8 cellular contexts compared by ENCODE assay signal in the genomic region with DNA sequence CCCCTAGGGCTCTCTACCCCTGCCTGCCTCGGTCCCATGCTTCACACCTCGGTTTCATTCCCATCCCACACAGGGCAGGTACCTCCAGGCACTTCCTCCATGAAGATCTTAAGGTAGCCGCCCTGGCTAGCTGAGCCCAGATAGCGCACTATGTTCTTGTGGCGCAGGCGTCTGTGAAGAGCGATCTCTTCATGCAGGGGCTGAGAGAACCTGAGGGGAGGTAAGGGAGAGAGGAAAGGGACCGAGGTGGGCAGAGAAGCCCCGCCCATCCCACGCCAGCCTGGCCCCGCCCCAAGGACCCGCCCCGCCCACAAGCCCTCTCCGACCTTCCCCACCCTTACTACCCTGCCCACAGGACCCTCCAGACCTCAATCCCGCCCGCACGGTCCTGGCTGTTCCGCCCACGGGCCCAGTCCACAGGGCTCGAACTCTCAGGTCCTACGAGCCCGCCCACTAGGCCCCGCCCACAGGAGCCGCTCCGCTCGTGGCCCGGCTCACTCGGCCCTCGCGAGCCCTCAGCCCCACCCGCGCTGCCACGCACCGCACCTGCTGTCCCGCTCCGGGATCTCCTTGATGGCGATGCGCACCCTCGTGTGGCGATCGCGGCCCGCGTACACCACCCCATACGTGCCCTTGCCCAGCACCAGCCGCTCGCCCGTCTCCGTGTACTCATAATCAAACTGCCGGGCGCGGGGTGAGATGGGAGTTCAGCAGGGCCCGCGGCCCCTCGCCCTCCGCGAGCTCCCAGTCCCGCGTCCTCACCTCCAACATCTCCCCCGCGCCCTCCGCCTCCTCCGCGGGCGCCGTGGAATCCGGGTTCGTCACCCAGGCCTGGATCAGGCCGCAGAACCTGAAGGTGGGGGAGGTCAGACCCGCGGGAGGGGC. TPM values are rescaled to one million over a fixed set of nuclear protein-coding genes. Genes with fewer than 3 reads are reported as not detected.
DNase-seq lines count a peak whose midpoint lies in the region; ATAC-seq, FAIRE-seq and TF ChIP-seq lines count a peak whose summit lies in the region.
"Had no signal": no experiment of that assay in that cellular context is flagged by ENCODE, and none has a peak within 500 bp of the region (broad histone marks: within the 10 kb centered on the region; RNA-seq: fewer than 3 reads in every experiment).

No MANE protein-coding gene starts in this region.

- peak overlapping the region; percentile 65 for H3K4me3 Mint-ChIP-seq in progenitor cell of endocrine pancreas (ENCODE audit: low read depth)

- H3K27me3 ChIP-seq in HUES64 (ENCODE audit: insufficient read depth, low read length) (peaks cover 47% of the 10 kb centered on the region), K562 (ENCODE audit: control insufficient read depth in 2 of 2, insufficient read depth in 2 of 2, low read length in 2 of 2) (no peaks in the 10 kb centered on the region)
- H3K27me3 ChIP-seq: body of pancreas had no signal

- H3K9me1 ChIP-seq in K562 (ENCODE audit: control insufficient read depth, insufficient read depth, low read length) = no peaks in the 10 kb centered on the region

- H3K9me3 ChIP-seq in HUES64 (ENCODE audit: insufficient read depth, low read depth, low read length) = no peaks in the 10 kb centered on the region
- H3K9me3 ChIP-seq in K562 (replicated peaks; ENCODE audit: control insufficient read depth, insufficient read depth, low read depth, low read length) = no peaks in the 10 kb centered on the region
- H3K9me3 ChIP-seq: body of pancreas had no signal

- intact Hi-C loops in K562 (cut with micrococcal nuclease) = loop anchor here (10.0 kb wide), 1 partner anchor 166 kb away; no protein-coding TSS in a partner anchor

- H3K27ac ChIP-seq in HUES64 (ENCODE audit: low read depth, low read length) (no peak overlapping the region), K562 (ENCODE audit: extremely low read depth, low read depth, low read length) (no peak overlapping the region)
- H3K27ac ChIP-seq: body of pancreas had no signal

- in situ Hi-C loops in K562 (cut with MboI) = no loop called here

- peak overlapping the region; percentile 37; the same call in 1 of the 2 replicates for H3K9ac ChIP-seq in HUES64 (ENCODE audit: low read depth, low read length)
- peak overlapping the region in 1 of 2 experiments; percentile 87; a peak in 2 of 4 replicates for H3K9ac ChIP-seq in K562 (ENCODE audit: insufficient read depth in 1 of 2, low read depth in 2 of 2, low read length in 2 of 2)

- CTCF ChIA-PET in K562 (lab: Yijun Ruan, JAX; ENCODE audit: low intra/inter-chr PET ratio) = no interaction called here

- TF ChIP-seq CTCF in K562 (IDR thresholded peaks at IDR 0.05 in 2 of 3, conservative IDR thresholded peaks at IDR 0.05 in 1 of 3; ENCODE audit: insufficient read depth in 2 of 3, low read depth in 1 of 3, low read length in 3 of 3) (no peak), progenitor cell of endocrine pancreas (IDR thresholded peaks at IDR 0.05; ENCODE audit: unreplicated experiment) (no peak)

- no TSS peak for BruUV-seq in K562 (replicated peaks; lab: Mats Ljungman, UMichigan)

- peak overlapping the region; percentile 86 for H2AFZ ChIP-seq in K562 (ENCODE audit: low read depth, low read length)

- peak overlapping the region; percentile 73 for H3K27ac Mint-ChIP-seq in progenitor cell of endocrine pancreas

- H3K9me3 Mint-ChIP-seq in progenitor cell of endocrine pancreas (ENCODE audit: low read depth) = no peaks in the 10 kb centered on the region

- H3K4me1 Mint-ChIP-seq in progenitor cell of endocrine pancreas (ENCODE audit: low read depth) = peaks cover 4% of the 10 kb centered on the region

- peaks cover 71% of the 10 kb centered on the region for H3K27me3 Mint-ChIP-seq in progenitor cell of endocrine pancreas

- no peak for TF ChIP-seq RAD21 in K562 (CRISPR knock-in tag; conservative IDR thresholded peaks at IDR 0.05 in 1 of 2, IDR thresholded peaks at IDR 0.05 in 1 of 2)

- no peaks in the 10 kb centered on the region for H3K36me3 Mint-ChIP-seq in progenitor cell of endocrine pancreas (ENCODE audit: insufficient read depth)

- peak overlapping the region; percentile 76 for H3K4me3 ChIP-seq in HUES64 (ENCODE audit: low read length)
- peak overlapping the region; percentile 30 for H3K4me3 ChIP-seq in K562
- H3K4me3 ChIP-seq: body of pancreas had no signal

- ATAC-seq in K562 (peak; percentile 40), HG03469 (IDR thresholded peaks at IDR 0.05; ENCODE audit: unreplicated experiment) (no peak), HG02642 (IDR thresholded peaks at IDR 0.05; ENCODE audit: poor library complexity, unreplicated experiment) (no peak)
- ATAC-seq: body of pancreas had no signal

- no peaks in the 10 kb centered on the region for H3K79me2 ChIP-seq in K562 (ENCODE audit: control insufficient read depth, insufficient read depth, low read length)

- DNase-seq in K562 (ENCODE audit: extremely low read depth in 1 of 4, low spot score in 3 of 4) (peak; percentile 50 to 87 (median 74)), progenitor cell of endocrine pancreas (ENCODE audit: low spot score, unreplicated experiment) (no peak), ecto neural progenitor cell (ENCODE audit: low spot score) (no peak)
- DNase-seq: NCI-H1417 treated with DMSO at 0.1 percent for 48 hours had no signal

- no peak for TF ChIP-seq EP300 in K562 (IDR thresholded peaks at IDR 0.05; ENCODE audit: low read length)

- H4K20me1 ChIP-seq in K562 (replicated peaks; ENCODE audit: control insufficient read depth, insufficient read depth, low read length) = peaks cover 10% of the 10 kb centered on the region; the same call in 1 of the 2 replicates

- no peak for TF ChIP-seq POLR2A in K562 (conservative IDR thresholded peaks at IDR 0.05)

- POLR2A ChIA-PET in K562 (lab: Yijun Ruan, JAX) = interaction anchor here (0.6 to 0.9 kb wide), 3 partner anchors 10 to 75 kb away, joined by 3 to 5 read pairs (median 3); no protein-coding TSS in a partner anchor

- no peaks in the 10 kb centered on the region; the same call in 1 of the 2 replicates for H3K36me3 ChIP-seq in HUES64 (ENCODE audit: insufficient read depth, low read length)
- peaks cover 12% of the 10 kb centered on the region; the same call in 2 of the 3 replicates for H3K36me3 ChIP-seq in K562 (ENCODE audit: control insufficient read depth, insufficient read depth, low read length)

- H3K4me1 ChIP-seq in HUES64 (ENCODE audit: insufficient read depth, low read length) (peaks cover 15% of the 10 kb centered on the region), K562 (replicated peaks in 1 of 2; ENCODE audit: control insufficient read depth in 2 of 2, insufficient read depth in 2 of 2, low read length in 2 of 2) (peaks cover 18 to 64% of the 10 kb centered on the region in 2 experiments)

- peak; percentile 23 for FAIRE-seq in K562 (lab: Jason Lieb, UNC)

- WGBS in HUES64 = 2% methylated on average over 68 of the region's 71 CpGs
- 40% methylated on average over 53 of the region's 71 CpGs for WGBS in K562 (ENCODE audit: insufficient coverage, low coverage, missing lambda C conversion rate)

- H3K4me2 ChIP-seq in K562 (ENCODE audit: insufficient read depth, low read length) = peak overlapping the region; percentile 68

RNA-seq across cellular contexts. Expression of a gene that starts 6.4 kb away (rescaled TPM):
- polyA plus RNA-seq in HUES64 (2013, experiment 1 of 2) = 4.5 TPM
- 9.9 TPM for polyA plus RNA-seq in HUES64 (2013, experiment 2 of 2)
- 22.7 and 88.4 TPM in 2 replicates for total RNA-seq in K562 (2011; cell fraction: chromatin; rRNA removed; ENCODE audit: low replicate concordance)
- 52.5 and 55.4 TPM in 2 replicates for total RNA-seq in K562 (2011; cell fraction: nucleolus; rRNA removed)
- total RNA-seq in K562 (2011; cell fraction: nucleoplasm; rRNA removed) = 27.7 and 28.5 TPM in 2 replicates
- total RNA-seq in K562 (2014; rRNA removed) (10.1 and 14.7 TPM in 2 replicates), K562 (2014; rRNA removed; fragmentation: Illumina TruSeq; extraction: Trizol) (5.0 and 6.2 TPM in 2 replicates), K562 (2015; rRNA removed; fragmentation: Illumina TruSeq; extraction: Trizol) (7.6 and 9.5 TPM in 2 replicates), K562 (2021) (18.1 and 21.9 TPM in 2 replicates), progenitor cell of endocrine pancreas (1.1 and 1.8 TPM in 2 replicates)
- polyA plus RNA-seq in K562 (2011; rRNA removed) (4.7 and 13.2 TPM in 2 replicates), K562 (2014; fragmentation: Illumina TruSeq; extraction: Trizol) (7.0 and 9.0 TPM in 2 replicates), K562 (2014; fragmentation: Nextera tagmentation; extraction: Ambion mirVana) (1 to 10 TPM in 1 of 2 experiments, under 1 TPM in 1; 0.99 to 1.5 TPM), K562 (2014; rRNA removed) (8.2 and 12.9 TPM in 2 replicates)
- polyA plus RNA-seq in K562 (2011; cell fraction: cytosol; rRNA removed) = 5.5 and 6.6 TPM in 2 replicates
- 101 and 102 TPM in 2 replicates for polyA plus RNA-seq in K562 (2011; cell fraction: nucleus; rRNA removed)
- 17.8 and 18.2 TPM in 2 replicates for polyA plus RNA-seq in K562 (2012)
- polyA minus RNA-seq in K562 (2011; rRNA and poly(A)+ RNA removed) = 3.1 and 4.9 TPM in 2 replicates
- 4.8 and 5.1 TPM in 2 replicates for polyA minus RNA-seq in K562 (2011; cell fraction: cytosol; rRNA and poly(A)+ RNA removed)
- polyA minus RNA-seq in K562 (2011; cell fraction: nucleus; rRNA and poly(A)+ RNA removed) = 15.2 and 17.2 TPM in 2 replicates

RNA-seq across cellular contexts. Expression of a gene that starts 14.2 kb away (rescaled TPM):
- polyA plus RNA-seq in HUES64 (2013, experiment 1 of 2) = not detected
- not detected for polyA plus RNA-seq in HUES64 (2013, experiment 2 of 2)
- total RNA-seq in K562 (2011; cell fraction: chromatin; rRNA removed; ENCODE audit: low replicate concordance) = not detected in 2 replicates
- not detected in 2 replicates for total RNA-seq in K562 (2011; cell fraction: nucleolus; rRNA removed)
- total RNA-seq in K562 (2011; cell fraction: nucleoplasm; rRNA removed) = not detected in 2 replicates
- total RNA-seq in K562 (2014; rRNA removed) (not detected in 2 replicates), K562 (2014; rRNA removed; fragmentation: Illumina TruSeq; extraction: Trizol) (not detected in 2 replicates), K562 (2015; rRNA removed; fragmentation: Illumina TruSeq; extraction: Trizol) (not detected in 2 replicates), K562 (2021) (0.31 and 0.49 TPM in 2 replicates), progenitor cell of endocrine pancreas (not detected in 2 replicates)
- polyA plus RNA-seq in K562 (2011; rRNA removed) (0.15 TPM in 1 of 2 replicates, not detected in the other), K562 (2014; fragmentation: Illumina TruSeq; extraction: Trizol) (not detected in 2 replicates), K562 (2014; fragmentation: Nextera tagmentation; extraction: Ambion mirVana) (not detected), K562 (2014; rRNA removed) (not detected in 2 replicates)
- polyA plus RNA-seq in K562 (2011; cell fraction: cytosol; rRNA removed) = 0.06 TPM in 1 of 2 replicates, not detected in the other
- polyA plus RNA-seq in K562 (2011; cell fraction: nucleus; rRNA removed) = 0.35 TPM in 1 of 2 replicates, not detected in the other
- 0.21 TPM in 1 of 2 replicates, not detected in the other for polyA plus RNA-seq in K562 (2012)
- polyA minus RNA-seq in K562 (2011; rRNA and poly(A)+ RNA removed) = not detected in 2 replicates
- not detected in 2 replicates for polyA minus RNA-seq in K562 (2011; cell fraction: cytosol; rRNA and poly(A)+ RNA removed)
- not detected in 2 replicates for polyA minus RNA-seq in K562 (2011; cell fraction: nucleus; rRNA and poly(A)+ RNA removed)

RNA-seq across cellular contexts. Expression of a gene that starts 18.6 kb away (rescaled TPM):
- polyA plus RNA-seq in HUES64 (2013, experiment 1 of 2) = 5.5 TPM
- 5.3 TPM for polyA plus RNA-seq in HUES64 (2013, experiment 2 of 2)
- 18.4 and 69.1 TPM in 2 replicates for total RNA-seq in K562 (2011; cell fraction: chromatin; rRNA removed; ENCODE audit: low replicate concordance)
- 29.5 and 45.5 TPM in 2 replicates for total RNA-seq in K562 (2011; cell fraction: nucleolus; rRNA removed)
- total RNA-seq in K562 (2011; cell fraction: nucleoplasm; rRNA removed) = 21.0 and 26.5 TPM in 2 replicates
- total RNA-seq in K562 (2014; rRNA removed) = 3.9 and 4.7 TPM in 2 replicates
- total RNA-seq in K562 (2014; rRNA removed; fragmentation: Illumina TruSeq; extraction: Trizol) = 0.55 and 0.57 TPM in 2 replicates
- total RNA-seq in K562 (2015; rRNA removed; fragmentation: Illumina TruSeq; extraction: Trizol) = 1.7 and 2.2 TPM in 2 replicates
- 6.0 and 9.3 TPM in 2 replicates for total RNA-seq in K562 (2021)
- 3.8 and 12.3 TPM in 2 replicates for polyA plus RNA-seq in K562 (2011; rRNA removed)
- polyA plus RNA-seq in K562 (2011; cell fraction: cytosol; rRNA removed) = 8.4 and 14.7 TPM in 2 replicates
- polyA plus RNA-seq in K562 (2011; cell fraction: nucleus; rRNA removed) = 114 and 120 TPM in 2 replicates
- polyA plus RNA-seq in K562 (2012) = 7.0 and 32.0 TPM in 2 replicates
- 0.91 and 1.9 TPM in 2 replicates for polyA plus RNA-seq in K562 (2014; fragmentation: Illumina TruSeq; extraction: Trizol)
- polyA plus RNA-seq in K562 (2014; fragmentation: Nextera tagmentation; extraction: Ambion mirVana) = under 1 TPM; 0.04 to 0.27 TPM
- polyA plus RNA-seq in K562 (2014; rRNA removed) = 5.9 and 8.6 TPM in 2 replicates
- polyA minus RNA-seq in K562 (2011; rRNA and poly(A)+ RNA removed) = 3.0 and 6.4 TPM in 2 replicates
- polyA minus RNA-seq in K562 (2011; cell fraction: cytosol; rRNA and poly(A)+ RNA removed) = 4.6 and 14.3 TPM in 2 replicates
- polyA minus RNA-seq in K562 (2011; cell fraction: nucleus; rRNA and poly(A)+ RNA removed) = 14.7 and 18.1 TPM in 2 replicates
- total RNA-seq in progenitor cell of endocrine pancreas = 9.4 and 15.5 TPM in 2 replicates

RNA-seq across cellular contexts. Expression of a gene that starts 22.7 kb away (rescaled TPM):
- polyA plus RNA-seq in HUES64 (2013, experiment 1 of 2) = 0.55 TPM
- 0.63 TPM for polyA plus RNA-seq in HUES64 (2013, experiment 2 of 2)
- total RNA-seq in K562 (2011; cell fraction: chromatin; rRNA removed; ENCODE audit: low replicate concordance) = 2.6 and 7.4 TPM in 2 replicates
- total RNA-seq in K562 (2011; cell fraction: nucleolus; rRNA removed) = 5.0 and 5.4 TPM in 2 replicates
- total RNA-seq in K562 (2011; cell fraction: nucleoplasm; rRNA removed) = 5.1 and 5.8 TPM in 2 replicates
- total RNA-seq in K562 (2014; rRNA removed) (0.29 and 0.45 TPM in 2 replicates), K562 (2014; rRNA removed; fragmentation: Illumina TruSeq; extraction: Trizol) (0.18 TPM in 1 of 2 replicates, not detected in the other), K562 (2015; rRNA removed; fragmentation: Illumina TruSeq; extraction: Trizol) (0.14 and 0.19 TPM in 2 replicates), K562 (2021) (0.49 and 0.72 TPM in 2 replicates), progenitor cell of endocrine pancreas (not detected in 2 replicates)
- polyA plus RNA-seq in K562 (2011; rRNA removed) (0.92 and 2.8 TPM in 2 replicates), K562 (2014; fragmentation: Illumina TruSeq; extraction: Trizol) (0.31 and 0.65 TPM in 2 replicates), K562 (2014; fragmentation: Nextera tagmentation; extraction: Ambion mirVana) (under 1 TPM in 1 of 2 experiments, not detected in 1; 0.08 TPM), K562 (2014; rRNA removed) (0.63 and 0.91 TPM in 2 replicates)
- polyA plus RNA-seq in K562 (2011; cell fraction: cytosol; rRNA removed) = 0.92 and 1.2 TPM in 2 replicates
- polyA plus RNA-seq in K562 (2011; cell fraction: nucleus; rRNA removed) = 15.3 and 19.6 TPM in 2 replicates
- polyA plus RNA-seq in K562 (2012) = 1.2 and 1.7 TPM in 2 replicates
- polyA minus RNA-seq in K562 (2011; rRNA and poly(A)+ RNA removed) = 0.28 and 0.57 TPM in 2 replicates
- polyA minus RNA-seq in K562 (2011; cell fraction: cytosol; rRNA and poly(A)+ RNA removed) = not detected in 2 replicates
- polyA minus RNA-seq in K562 (2011; cell fraction: nucleus; rRNA and poly(A)+ RNA removed) = 1.1 and 2.4 TPM in 2 replicates

RNA-seq across cellular contexts. Expression of a gene that starts 32.0 kb away (rescaled TPM):
- polyA plus RNA-seq in HUES64 (2013, experiment 1 of 2) = 7.0 TPM
- polyA plus RNA-seq in HUES64 (2013, experiment 2 of 2) = 9.2 TPM
- 14.5 and 40.1 TPM in 2 replicates for total RNA-seq in K562 (2011; cell fraction: chromatin; rRNA removed; ENCODE audit: low replicate concordance)
- total RNA-seq in K562 (2011; cell fraction: nucleolus; rRNA removed) = 36.8 and 39.4 TPM in 2 replicates
- total RNA-seq in K562 (2011; cell fraction: nucleoplasm; rRNA removed) = 27.8 and 27.9 TPM in 2 replicates
- total RNA-seq in K562 (2014; rRNA removed) = 3.7 and 6.2 TPM in 2 replicates
- 2.9 and 3.4 TPM in 2 replicates for total RNA-seq in K562 (2014; rRNA removed; fragmentation: Illumina TruSeq; extraction: Trizol)
- total RNA-seq in K562 (2015; rRNA removed; fragmentation: Illumina TruSeq; extraction: Trizol) = 3.5 and 3.7 TPM in 2 replicates
- total RNA-seq in K562 (2021) = 10.9 and 11.0 TPM in 2 replicates
- 8.2 and 19.3 TPM in 2 replicates for polyA plus RNA-seq in K562 (2011; rRNA removed)
- polyA plus RNA-seq in K562 (2011; cell fraction: cytosol; rRNA removed) = 26.0 and 34.4 TPM in 2 replicates
- polyA plus RNA-seq in K562 (2011; cell fraction: nucleus; rRNA removed) = 68.2 and 75.5 TPM in 2 replicates
- 10.0 and 10.7 TPM in 2 replicates for polyA plus RNA-seq in K562 (2012)
- 10.1 and 11.6 TPM in 2 replicates for polyA plus RNA-seq in K562 (2014; fragmentation: Illumina TruSeq; extraction: Trizol)
- polyA plus RNA-seq in K562 (2014; fragmentation: Nextera tagmentation; extraction: Ambion mirVana) = under 1 TPM; 0.24 to 0.59 TPM
- polyA plus RNA-seq in K562 (2014; rRNA removed) = 11.5 and 14.9 TPM in 2 replicates
- 8.0 and 9.3 TPM in 2 replicates for polyA minus RNA-seq in K562 (2011; rRNA and poly(A)+ RNA removed)
- polyA minus RNA-seq in K562 (2011; cell fraction: cytosol; rRNA and poly(A)+ RNA removed) = 7.3 and 7.9 TPM in 2 replicates
- polyA minus RNA-seq in K562 (2011; cell fraction: nucleus; rRNA and poly(A)+ RNA removed) = 11.1 and 11.6 TPM in 2 replicates
- total RNA-seq in progenitor cell of endocrine pancreas = 1.00 and 1.1 TPM in 2 replicates
- total RNA-seq: body of pancreas had no signal

Comparison
In these comparisons a context has a peak if more than half of its experiments do, and no peak if none do; other contexts are left out.
1. DNase-seq: peak in K562 (4 of 4); none in progenitor cell of endocrine pancreas (single experiment) and ecto neural progenitor cell (single experiment).